8 cellular contexts compared by ENCODE assay signal in the genomic region with DNA sequence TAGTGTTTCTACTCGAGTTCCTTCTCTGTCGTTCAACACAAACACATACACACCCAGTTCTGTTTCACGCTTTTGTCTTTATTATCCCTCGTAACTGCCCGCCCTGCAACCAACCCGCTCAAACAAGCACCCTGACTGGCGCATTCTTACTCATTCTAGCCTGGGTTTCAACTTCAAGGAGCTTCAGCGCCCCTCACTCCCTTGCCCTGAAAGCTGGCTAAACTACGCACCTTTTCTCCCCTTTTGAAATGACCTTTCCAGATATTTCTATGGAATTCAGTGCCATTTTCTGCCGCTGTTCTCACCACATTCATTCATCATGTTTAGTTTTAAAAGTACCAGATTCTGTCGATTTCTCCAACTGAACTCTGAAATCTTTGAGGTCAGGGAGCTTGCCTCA. TPM values are rescaled to one million over a fixed set of nuclear protein-coding genes. Genes with fewer than 3 reads are reported as not detected.
A peak's percentile ranks its signal among the peaks of the same experiment; 100 is the strongest.
DNase-seq lines count a peak whose midpoint lies in the region; ATAC-seq, FAIRE-seq and TF ChIP-seq lines count a peak whose summit lies in the region.

No MANE protein-coding gene starts in this region.

- no peak for DNase-seq in GM06990 (ENCODE audit: extremely low read depth, insufficient read length)
- DNase-seq in PC-9 = peak in 1 of 2 experiments; percentile 9
- peak; percentile 37 for DNase-seq in endothelial cell of umbilical vein (ENCODE audit: low read depth, low spot score)
- DNase-seq in naive B cell = no peak
- no peak for DNase-seq in NCI-H187 treated with DMSO at 0.1 percent for 48 hours (lab: John Stamatoyannopoulos, UW)
- DNase-seq in dedifferentiated amniotic fluid mesenchymal stem cell (ENCODE audit: extremely low spot score) = no peak
- no peak for DNase-seq in activated effector memory CD4-positive, alpha-beta T cell treated with Interleukin-2 at 50 U/mL for 16 hours
- no peak for DNase-seq in AG08395 (ENCODE audit: low spot score)

- peak overlapping the region; percentile 100 for H2AFZ ChIP-seq in PC-9
- peak overlapping the region; percentile 38 for H2AFZ ChIP-seq in endothelial cell of umbilical vein (ENCODE audit: low read depth, low read length)

- H3K4me2 ChIP-seq in PC-9 (peak overlapping the region; percentile 91), endothelial cell of umbilical vein (ENCODE audit: insufficient read depth, low read length) (peak overlapping the region; percentile 90)

- peaks cover 21% of the 10 kb centered on the region for H3K79me2 ChIP-seq in PC-9 (ENCODE audit: low read depth)
- H3K79me2 ChIP-seq in endothelial cell of umbilical vein (ENCODE audit: control insufficient read depth, insufficient read depth, low read length) = peaks cover 1% of the 10 kb centered on the region

- peaks cover 0 to under 1% (median 0%) of the 10 kb centered on the region in 3 donors for H3K27me3 Mint-ChIP-seq in naive B cell

- H3K27ac ChIP-seq in PC-9 (no peak overlapping the region), endothelial cell of umbilical vein (ENCODE audit: insufficient read depth, low read depth, low read length) (peak overlapping the region; percentile 4)

- H3F3A ChIP-seq in PC-9 (ENCODE audit: insufficient read depth, low read depth) = peaks cover 7% of the 10 kb centered on the region; the same call in 1 of the 2 replicates

- H3K36me3 Mint-ChIP-seq in naive B cell = peaks cover 0 to 8% of the 10 kb centered on the region in 2 donors

- no peaks in the 10 kb centered on the region; the same call in 1 of the 2 replicates for H3K36me3 ChIP-seq in GM06990 (ENCODE audit: control insufficient read depth, insufficient read depth, low read length)
- H3K36me3 ChIP-seq in PC-9 (ENCODE audit: low read depth) = 0 out of 2 replicates have a peak, but pooled peaks cover 7% of the 10 kb centered on the region
- H3K36me3 ChIP-seq in endothelial cell of umbilical vein (ENCODE audit: control insufficient read depth in 2 of 2, extremely low read depth in 1 of 2, insufficient read depth in 2 of 2, low read length in 2 of 2) = no peaks in the 10 kb centered on the region

- TF ChIP-seq CTCF in GM06990 (IDR thresholded peaks at IDR 0.05; ENCODE audit: insufficient read depth, low read length, poor library complexity, severe bottlenecking) = no peak
- TF ChIP-seq CTCF in PC-9 (conservative IDR thresholded peaks at IDR 0.05) = no peak
- TF ChIP-seq CTCF in endothelial cell of umbilical vein (IDR thresholded peaks at IDR 0.05; ENCODE audit: extremely low read depth in 1 of 2, insufficient read depth in 1 of 2, low read depth in 1 of 2, low read length in 2 of 2) = no peak

- H3K4me3 ChIP-seq in GM06990 (replicated peaks; ENCODE audit: low read depth, low read length) = peak overlapping the region; percentile 99
- H3K4me3 ChIP-seq in PC-9 = peak overlapping the region; percentile 82
- H3K4me3 ChIP-seq in endothelial cell of umbilical vein (replicated peaks in 1 of 3; ENCODE audit: insufficient read depth in 1 of 3, low read depth in 1 of 3, low read length in 3 of 3) = peak overlapping the region; percentile 0 to 78 (median 72)

- H4K20me1 ChIP-seq in PC-9 (ENCODE audit: insufficient read depth) (no peaks in the 10 kb centered on the region), endothelial cell of umbilical vein (replicated peaks; ENCODE audit: control insufficient read depth, extremely low read depth, insufficient read depth, low read length) (no peaks in the 10 kb centered on the region)

- peaks cover 35% of the 10 kb centered on the region for H3K4me1 ChIP-seq in PC-9 (replicated peaks; ENCODE audit: insufficient read depth)
- H3K4me1 ChIP-seq in endothelial cell of umbilical vein (ENCODE audit: control insufficient read depth, extremely low read depth, insufficient read depth, low read length) = peaks cover 16% of the 10 kb centered on the region

- intact Hi-C loops in PC-9 (cut with micrococcal nuclease; ENCODE audit: unreplicated experiment) = no loop called here
- intact Hi-C loops in endothelial cell of umbilical vein (cut with micrococcal nuclease) = no loop called here

- no peaks in the 10 kb centered on the region for H3K9me2 ChIP-seq in PC-9 (ENCODE audit: insufficient read depth)

- no peaks in the 10 kb centered on the region for H3K9me3 ChIP-seq in PC-9 (ENCODE audit: insufficient read depth, low read depth)
- no peaks in the 10 kb centered on the region for H3K9me3 ChIP-seq in endothelial cell of umbilical vein (replicated peaks; ENCODE audit: control insufficient read depth, insufficient read depth, low read length)

- ATAC-seq in naive B cell (ENCODE audit: low read depth in 2 of 2) = no peak

- H3K4me3 Mint-ChIP-seq in naive B cell = peak overlapping the region; percentile 89 to 97 (median 96)

- no TSS peak for BruUV-seq in PC-9 (replicated peaks; lab: Mats Ljungman, UMichigan)
- no TSS peak for BruUV-seq in endothelial cell of umbilical vein (replicated peaks; lab: Mats Ljungman, UMichigan)

- CTCF ChIA-PET in PC-9 (lab: Charles Lee) (interaction anchor here (0.7 to 1.0 kb wide), 3 partner anchors 15 to 1588 kb away, joined by 3 to 6 read pairs (median 3); no protein-coding TSS in a partner anchor), endothelial cell of umbilical vein (lab: Charles Lee) (interaction anchor here (0.6 to 3.3 kb wide), 11 partner anchors 10 to 802 kb away, joined by 3 to 32 read pairs (median 7); partner anchors contain the start of gene GFM1)

- peak overlapping the region; percentile 88 to 97 (median 96) for H3K27ac Mint-ChIP-seq in naive B cell

- H3K4me1 Mint-ChIP-seq in naive B cell = peaks cover 15 to 40% (median 30%) of the 10 kb centered on the region in 3 donors

- no peaks in the 10 kb centered on the region for H3K9me1 ChIP-seq in endothelial cell of umbilical vein (replicated peaks; ENCODE audit: control insufficient read depth, extremely low read depth, insufficient read depth, low read length)

- POLR2A ChIA-PET in PC-9 (lab: Charles Lee; ENCODE audit: unreplicated experiment) (no interaction called here), endothelial cell of umbilical vein (lab: Charles Lee) (no interaction called here)

- H3K27me3 ChIP-seq in GM06990 (replicated peaks; ENCODE audit: control insufficient read depth, insufficient read depth, low read length) (no peaks in the 10 kb centered on the region), PC-9 (ENCODE audit: insufficient read depth, low read depth) (no peaks in the 10 kb centered on the region), endothelial cell of umbilical vein (ENCODE audit: control insufficient read depth in 2 of 2, insufficient read depth in 2 of 2, low read length in 2 of 2) (no peaks in the 10 kb centered on the region)

- no peaks in the 10 kb centered on the region for H3K9me3 Mint-ChIP-seq in naive B cell

- dilution Hi-C loops in endothelial cell of umbilical vein (cut with MboI; ENCODE audit: extremely low pct_ligation_motif_present, low sequenced_read_pairs) = no loop called here

- no peak for FAIRE-seq in endothelial cell of umbilical vein (lab: Jason Lieb, UNC)

- H3K9ac ChIP-seq in endothelial cell of umbilical vein (replicated peaks; ENCODE audit: extremely low read depth, insufficient read depth, low read length) = peak overlapping the region; percentile 10

- TF ChIP-seq POLR2A in endothelial cell of umbilical vein (IDR thresholded peaks at IDR 0.05; ENCODE audit: low read depth, low read length) = no peak

TF ChIP-seq in endothelial cell of umbilical vein, 7 proteins besides CTCF, POLR2A, EP300 and RAD21:
- TF ChIP-seq MYC (IDR thresholded peaks at IDR 0.05; ENCODE audit: low read depth, low read length) (no peak), MAX (IDR thresholded peaks at IDR 0.05; ENCODE audit: insufficient read depth, insufficient read length) (no peak), JUN (IDR thresholded peaks at IDR 0.05; ENCODE audit: borderline replicate concordance, insufficient read depth, insufficient read length, low read depth) (no peak), EZH2 (IDR thresholded peaks at IDR 0.05; ENCODE audit: borderline replicate concordance, low read depth, low read length, severe bottlenecking) (no peak), POLR2AphosphoS5 (IDR thresholded peaks at IDR 0.05; ENCODE audit: insufficient read depth, low read depth, low read length) (no peak), FOS (IDR thresholded peaks at IDR 0.05; ENCODE audit: borderline replicate concordance, insufficient read depth, low read length) (no peak)

RNA-seq across cellular contexts. Expression of gene MFSD1, which starts 0.7 kb away (rescaled TPM):
- 31.0 and 38.6 TPM in 2 replicates for total RNA-seq in PC-9 (2021)
- 38.2 and 38.3 TPM in 2 replicates for total RNA-seq in endothelial cell of umbilical vein
- polyA plus RNA-seq in endothelial cell of umbilical vein = 51.2 and 65.1 TPM in 2 replicates
- 30.8 and 32.1 TPM in 2 replicates for polyA plus RNA-seq in endothelial cell of umbilical vein (2011; cell fraction: cytosol; rRNA removed)
- 33.2 and 44.2 TPM in 2 replicates for polyA plus RNA-seq in endothelial cell of umbilical vein (2011; cell fraction: nucleus; rRNA removed)
- polyA plus RNA-seq in endothelial cell of umbilical vein (2012) = 38.5 and 57.3 TPM in 2 replicates
- polyA minus RNA-seq in endothelial cell of umbilical vein = 82.8 and 84.1 TPM in 2 replicates
- 32.4 TPM for polyA minus RNA-seq in endothelial cell of umbilical vein (2011; cell fraction: cytosol; rRNA and poly(A)+ RNA removed)
- 32.6 and 49.6 TPM in 2 replicates for polyA minus RNA-seq in endothelial cell of umbilical vein (2011; cell fraction: nucleus; rRNA and poly(A)+ RNA removed)
- polyA plus RNA-seq in naive B cell (ENCODE audit: low read depth in 6 of 6) = 100 to 1,000 TPM in 1 of 6 donors, 10 to 100 TPM in 5; 69.1 to 107 (median 91.0) TPM
